Comparison of ENCODE assay signal across 13 cellular contexts in genomic region chr19:12695090-12695489, GRCh38. TPM values are rescaled to one million over a fixed set of nuclear protein-coding genes. Genes with fewer than 3 reads are reported as not detected.
DNase-seq lines count a peak whose midpoint lies in the region; ATAC-seq and TF ChIP-seq lines count a peak whose summit lies in the region.
"Had no signal": no experiment of that assay in that cellular context is flagged by ENCODE, and none has a peak within 500 bp of the region (broad histone marks: within the 10 kb centered on the region; RNA-seq: fewer than 3 reads in every experiment).

No MANE protein-coding gene starts in this region.

- H3K27me3 ChIP-seq in endodermal cell (ENCODE audit: control insufficient read depth, insufficient read depth, low read length, poor library complexity, severe bottlenecking) (no peaks in the 10 kb centered on the region), smooth muscle cell (ENCODE audit: low read depth) (no peaks in the 10 kb centered on the region), ovary (no peaks in the 10 kb centered on the region)
- H3K27me3 ChIP-seq: gastroesophageal sphincter, tibial nerve had no signal

- H3K4me3 ChIP-seq in endodermal cell (ENCODE audit: low read length) (peak overlapping the region; percentile 91), smooth muscle cell (no peak overlapping the region), ovary (no peak overlapping the region)

- H3K27ac Mint-ChIP-seq in endodermal cell = no peak overlapping the region
- H3K27ac Mint-ChIP-seq in stimulated activated naive B cell treated with anti-CD40 and anti-IgM and Interleukin-4, amounts not matched to agents 10 μg/mL and 1 μg/mL and 100 μg/mL, for 72 hours = no peak overlapping the region

- no peak for ATAC-seq in activated T-cell treated with anti-CD3 and anti-CD28 coated beads, Interleukin-2, amount 50 U/mL, for 4 hours
- no peak for ATAC-seq in GM18861 (IDR thresholded peaks at IDR 0.05; ENCODE audit: unreplicated experiment)
- no peak for ATAC-seq in stimulated activated naive B cell treated with anti-CD40 and anti-IgM and Interleukin-4, amounts not matched to agents 10 μg/mL and 1 μg/mL and 100 μg/mL, for 72 hours (replicated peaks)
- ATAC-seq: gastroesophageal sphincter had no signal

- intact Hi-C loops in ovary (cut with DNase I) = no loop called here

- 82 to 100% methylated on average over 1 to 2 of the region's 2 CpGs for WGBS in endodermal cell (ENCODE audit: insufficient coverage in 1 of 2, insufficient read length in 1 of 2), 2 experiments
- WGBS in smooth muscle cell (ENCODE audit: low lambda C conversion rate) = 76% methylated on average over 2 of the region's 2 CpGs
- 68 to 89% (median 69%) methylated on average over 2 of the region's 2 CpGs for WGBS in ovary, 3 donors

- H3K9me3 Mint-ChIP-seq in activated T-cell treated with anti-CD3 and anti-CD28 coated beads, Interleukin-2, amount 50 U/mL, for 4 hours = no peaks in the 10 kb centered on the region
- H3K9me3 Mint-ChIP-seq in endodermal cell = no peaks in the 10 kb centered on the region
- H3K9me3 Mint-ChIP-seq in stimulated activated naive B cell treated with anti-CD40 and anti-IgM and Interleukin-4, amounts not matched to agents 10 μg/mL and 1 μg/mL and 100 μg/mL, for 72 hours = no peaks in the 10 kb centered on the region

- no peak for TF ChIP-seq EP300 in ovary (IDR thresholded peaks at IDR 0.05)

- H3K4me3 Mint-ChIP-seq in activated T-cell treated with anti-CD3 and anti-CD28 coated beads, Interleukin-2, amount 50 U/mL, for 4 hours = peak overlapping the region; percentile 87
- H3K4me3 Mint-ChIP-seq in endodermal cell = peak overlapping the region; percentile 77
- H3K4me3 Mint-ChIP-seq in stimulated activated naive B cell treated with anti-CD40 and anti-IgM and Interleukin-4, amounts not matched to agents 10 μg/mL and 1 μg/mL and 100 μg/mL, for 72 hours = peak overlapping the region in 1 of 2 donors; percentile 4

- H3K27ac ChIP-seq in endodermal cell (ENCODE audit: low read depth, low read length) (no peak overlapping the region), smooth muscle cell (ENCODE audit: low read depth) (no peak overlapping the region), ovary (no peak overlapping the region)

- peaks cover 21% of the 10 kb centered on the region for H3K36me3 ChIP-seq in endodermal cell (ENCODE audit: control insufficient read depth, insufficient read depth, low read length)
- no peaks in the 10 kb centered on the region for H3K36me3 ChIP-seq in smooth muscle cell (ENCODE audit: low read depth)
- H3K36me3 ChIP-seq in ovary = no peaks in the 10 kb centered on the region

- H3K79me2 ChIP-seq in smooth muscle cell (ENCODE audit: low read depth) = no peaks in the 10 kb centered on the region

- H3K4me1 Mint-ChIP-seq in activated T-cell treated with anti-CD3 and anti-CD28 coated beads, Interleukin-2, amount 50 U/mL, for 4 hours (ENCODE audit: low read depth) = peaks cover 8% of the 10 kb centered on the region
- H3K4me1 Mint-ChIP-seq in endodermal cell = peaks cover 2% of the 10 kb centered on the region
- H3K4me1 Mint-ChIP-seq in stimulated activated naive B cell treated with anti-CD40 and anti-IgM and Interleukin-4, amounts not matched to agents 10 μg/mL and 1 μg/mL and 100 μg/mL, for 72 hours = peaks cover 3 to 19% of the 10 kb centered on the region in 2 donors

- no peak for DNase-seq in activated T-cell treated with anti-CD3 and anti-CD28 coated beads, Interleukin-2, amount 50 U/mL, for 4 hours
- DNase-seq in activated T-cell treated with anti-CD3 and anti-CD28 coated beads, Interleukin-2, amount 50 U/mL, for 1 hour = no peak
- DNase-seq in MV-4-11 (lab: John Stamatoyannopoulos, UW) (peak; percentile 49), endodermal cell (no peak), smooth muscle cell (lab: John Stamatoyannopoulos, UW; ENCODE audit: unreplicated experiment) (no peak), ovary (no peak)
- DNase-seq in stimulated activated naive B cell treated with anti-CD40 and anti-IgM and Interleukin-4, amounts not matched to agents 10 μg/mL and 1 μg/mL and 100 μg/mL, for 72 hours = no peak
- DNase-seq: cortex of kidney, NCI-H2029 treated with DMSO at 0.1 percent for 48 hours had no signal

- no peaks in the 10 kb centered on the region for H3K4me1 ChIP-seq in endodermal cell (ENCODE audit: control insufficient read depth, insufficient read depth, low read length)
- H3K4me1 ChIP-seq in smooth muscle cell (ENCODE audit: low read depth) = peaks cover 6% of the 10 kb centered on the region
- H3K4me1 ChIP-seq in ovary (ENCODE audit: insufficient read depth) = peaks cover 4% of the 10 kb centered on the region

- no peaks in the 10 kb centered on the region for H3K9me3 ChIP-seq in endodermal cell (ENCODE audit: control insufficient read depth, low read length)
- no peaks in the 10 kb centered on the region for H3K9me3 ChIP-seq in smooth muscle cell (replicated peaks; ENCODE audit: low read depth)
- H3K9me3 ChIP-seq in ovary = no peaks in the 10 kb centered on the region
- H3K9me3 ChIP-seq: gastroesophageal sphincter, tibial nerve had no signal

- H4K20me1 ChIP-seq in smooth muscle cell (ENCODE audit: low read depth) = no peaks in the 10 kb centered on the region

- no peak for TF ChIP-seq CTCF in endodermal cell (conservative IDR thresholded peaks at IDR 0.05)
- no peak for TF ChIP-seq CTCF in smooth muscle cell (IDR thresholded peaks at IDR 0.05; ENCODE audit: borderline replicate concordance, insufficient read depth, poor library complexity, severe bottlenecking)
- no peak for TF ChIP-seq CTCF in ovary (IDR thresholded peaks at IDR 0.05)

- no peak for TF ChIP-seq POLR2A in ovary (IDR thresholded peaks at IDR 0.05)

- H3K36me3 Mint-ChIP-seq in activated T-cell treated with anti-CD3 and anti-CD28 coated beads, Interleukin-2, amount 50 U/mL, for 4 hours (ENCODE audit: insufficient read depth) = peaks cover 5% of the 10 kb centered on the region
- H3K36me3 Mint-ChIP-seq in endodermal cell (ENCODE audit: low read depth) = peaks cover 20% of the 10 kb centered on the region
- peaks cover 14 to 25% of the 10 kb centered on the region in 2 donors for H3K36me3 Mint-ChIP-seq in stimulated activated naive B cell treated with anti-CD40 and anti-IgM and Interleukin-4, amounts not matched to agents 10 μg/mL and 1 μg/mL and 100 μg/mL, for 72 hours

- H2AFZ ChIP-seq in smooth muscle cell (ENCODE audit: low read depth) = no peak overlapping the region

- H3K4me2 ChIP-seq in smooth muscle cell = peak overlapping the region; percentile 95

- no peaks in the 10 kb centered on the region for H3K27me3 Mint-ChIP-seq in activated T-cell treated with anti-CD3 and anti-CD28 coated beads, Interleukin-2, amount 50 U/mL, for 4 hours (ENCODE audit: low read depth)
- H3K27me3 Mint-ChIP-seq in endodermal cell (ENCODE audit: insufficient read depth) = no peaks in the 10 kb centered on the region
- no peaks in the 10 kb centered on the region for H3K27me3 Mint-ChIP-seq in stimulated activated naive B cell treated with anti-CD40 and anti-IgM and Interleukin-4, amounts not matched to agents 10 μg/mL and 1 μg/mL and 100 μg/mL, for 72 hours

- H3F3A ChIP-seq in smooth muscle cell (ENCODE audit: low read depth) = peaks cover 6% of the 10 kb centered on the region

- H3K9ac ChIP-seq in endodermal cell (ENCODE audit: extremely low read depth, low read length, poor library complexity, severe bottlenecking) = no peak overlapping the region
- H3K9ac ChIP-seq in smooth muscle cell (ENCODE audit: low read depth) = peak overlapping the region; percentile 92

RNA-seq across cellular contexts. Expression of gene FBXW9, which starts 1.3 kb away (rescaled TPM):
- total RNA-seq in activated T-cell treated with anti-CD3 and anti-CD28 coated beads, Interleukin-2, amount 50 U/mL, for 4 hours = 1 to 10 TPM; 7.9 to 9.9 (median 9.4) TPM
- total RNA-seq in endodermal cell = 10 to 100 TPM; 12.6 to 14.7 TPM
- polyA plus RNA-seq in endodermal cell (2013, experiment 1 of 2) = 18.6 TPM
- 20.8 TPM for polyA plus RNA-seq in endodermal cell (2013, experiment 2 of 2)
- 9.1 and 9.5 TPM in 2 replicates for total RNA-seq in smooth muscle cell
- 16.7 and 17.3 TPM in 2 replicates for polyA plus RNA-seq in smooth muscle cell
- total RNA-seq in ovary = 10 to 100 TPM in 1 of 7 donors, 1 to 10 TPM in 6; 3.5 to 14.8 (median 5.2) TPM
- polyA plus RNA-seq in ovary = 1 to 10 TPM in 1 of 2 donors, under 1 TPM in 1; 0.37 to 6.8 TPM

RNA-seq across cellular contexts. Expression of gene GNG14, which starts 7.3 kb away (rescaled TPM):
- not detected for total RNA-seq in activated T-cell treated with anti-CD3 and anti-CD28 coated beads, Interleukin-2, amount 50 U/mL, for 4 hours
- total RNA-seq in endodermal cell = not detected
- polyA plus RNA-seq in endodermal cell (2013, experiment 1 of 2) = not detected
- not detected for polyA plus RNA-seq in endodermal cell (2013, experiment 2 of 2)
- not detected in 2 replicates for total RNA-seq in smooth muscle cell
- 2.0 TPM in 1 of 2 replicates, not detected in the other for polyA plus RNA-seq in smooth muscle cell
- not detected for total RNA-seq in ovary
- polyA plus RNA-seq in ovary = not detected
- total RNA-seq: gastroesophageal sphincter, pulmonary artery endothelial cell, tibial nerve had no signal

RNA-seq across cellular contexts. Expression of gene DHPS, which starts 13.4 kb away (rescaled TPM):
- 100 to 1,000 TPM; 129 to 137 (median 132) TPM for total RNA-seq in activated T-cell treated with anti-CD3 and anti-CD28 coated beads, Interleukin-2, amount 50 U/mL, for 4 hours
- 10 to 100 TPM; 76.1 to 98.5 TPM for total RNA-seq in endodermal cell
- 104 TPM for polyA plus RNA-seq in endodermal cell (2013, experiment 1 of 2)
- 94.4 TPM for polyA plus RNA-seq in endodermal cell (2013, experiment 2 of 2)
- total RNA-seq in smooth muscle cell = 44.0 and 67.6 TPM in 2 replicates
- 43.9 and 57.3 TPM in 2 replicates for polyA plus RNA-seq in smooth muscle cell
- 100 to 1,000 TPM in 1 of 7 donors, 10 to 100 TPM in 6; 63.7 to 147 (median 89.7) TPM for total RNA-seq in ovary
- polyA plus RNA-seq in ovary = 10 to 100 TPM; 72.8 to 92.7 TPM

RNA-seq across cellular contexts. Expression of gene WDR83, which starts 28.5 kb away (rescaled TPM):
- total RNA-seq in activated T-cell treated with anti-CD3 and anti-CD28 coated beads, Interleukin-2, amount 50 U/mL, for 4 hours = 10 to 100 TPM; 27.8 to 29.6 (median 28.3) TPM
- total RNA-seq in endodermal cell (10 to 100 TPM; 18.8 to 26.2 TPM), smooth muscle cell (4.8 and 12.4 TPM in 2 replicates), ovary (10 to 100 TPM; 10.5 to 15.1 (median 11.9) TPM)
- polyA plus RNA-seq in endodermal cell (2013, experiment 1 of 2) = 12.9 TPM
- polyA plus RNA-seq in endodermal cell (2013, experiment 2 of 2) = 16.6 TPM
- polyA plus RNA-seq in smooth muscle cell (21.6 TPM in 2 replicates), ovary (10 to 100 TPM in 1 of 2 donors, 1 to 10 TPM in 1; 2.8 to 16.3 TPM)

RNA-seq across cellular contexts. Expression of gene MAN2B1, which starts 28.5 kb away (rescaled TPM):
- total RNA-seq in activated T-cell treated with anti-CD3 and anti-CD28 coated beads, Interleukin-2, amount 50 U/mL, for 4 hours = 100 to 1,000 TPM in 2 of 3 donors, 10 to 100 TPM in 1; 97.3 to 131 (median 127) TPM
- total RNA-seq in endodermal cell (100 to 1,000 TPM; 101 to 113 TPM), smooth muscle cell (69.2 and 77.9 TPM in 2 replicates), ovary (10 to 100 TPM; 17.8 to 63.7 (median 49.8) TPM)
- polyA plus RNA-seq in endodermal cell (2013, experiment 1 of 2) = 59.4 TPM
- polyA plus RNA-seq in endodermal cell (2013, experiment 2 of 2) = 50.9 TPM
- polyA plus RNA-seq in smooth muscle cell (46.1 and 51.0 TPM in 2 replicates), ovary (10 to 100 TPM; 23.5 to 35.0 TPM)
